ENCODE assay signal across 14 cellular contexts in the genomic region with DNA sequence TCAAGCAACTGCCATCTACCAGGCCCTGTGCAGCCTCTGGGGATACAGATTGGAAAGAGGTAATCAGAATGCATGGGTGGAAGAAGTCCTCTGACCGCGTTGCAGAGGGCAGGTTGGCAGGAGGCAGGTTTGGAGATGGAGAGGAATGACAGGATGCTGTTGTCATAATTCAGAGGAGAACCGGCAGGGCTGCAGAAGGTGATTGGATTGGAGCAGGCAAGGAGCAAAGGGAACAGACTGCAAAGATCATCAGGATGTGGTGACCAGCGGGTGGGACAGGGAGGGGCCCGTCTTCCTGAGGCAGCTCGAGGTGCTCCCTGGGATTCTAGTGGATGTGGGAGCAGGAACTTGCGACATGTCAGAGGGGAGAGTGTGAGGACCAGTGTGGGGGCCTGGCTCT.
DNase-seq lines count a peak whose midpoint lies in the region; ATAC-seq lines count a peak whose summit lies in the region.
"Had no signal": no experiment of that assay in that cellular context is flagged by ENCODE, and none has a peak within 500 bp of the region (broad histone marks: within the 10 kb centered on the region; RNA-seq: fewer than 3 reads in every experiment).

No MANE protein-coding gene starts in this region.

- ATAC-seq in memory B cell (ENCODE audit: low read depth) (no peak), HG02885 (IDR thresholded peaks at IDR 0.05; ENCODE audit: poor library complexity, unreplicated experiment) (no peak)
- ATAC-seq: T-cell had no signal

- H3K4me3 Mint-ChIP-seq in T-helper 1 cell treated with Interleukin-12 subunit alpha and Interleukin-12 subunit beta and Interleukin-4 antibody, amounts not matched to agents 30 μg/mL and 1 μg/mL, for 36 hours = no peak overlapping the region
- no peak overlapping the region for H3K4me3 Mint-ChIP-seq in activated T-helper 1 cell treated with anti-CD3 and anti-CD28 coated beads, Interleukin-12 subunit alpha, Interleukin-12 subunit beta, Interleukin-2, Interleukin-4 antibody, amounts not matched to agents 30 ng/mL and 10 ng/mL and 1 ng/mL, durations not matched to agents 14 hours and 24 hours and 36 hours
- peak overlapping the region; percentile 65 for H3K4me3 Mint-ChIP-seq in memory B cell
- H3K4me3 Mint-ChIP-seq: stimulated activated naive CD8-positive, alpha-beta T cell treated with anti-CD3 and anti-CD28 coated beads, Interleukin-15, Interleukin-2, amounts not matched to agents 100 ng/mL and 50 ng/mL, for 24 hours; T-cell had no signal

- H3K27me3 Mint-ChIP-seq in T-helper 1 cell treated with Interleukin-12 subunit alpha and Interleukin-12 subunit beta and Interleukin-4 antibody, amounts not matched to agents 30 μg/mL and 1 μg/mL, for 36 hours (ENCODE audit: low read depth) = no peaks in the 10 kb centered on the region
- no peaks in the 10 kb centered on the region for H3K27me3 Mint-ChIP-seq in activated T-helper 1 cell treated with anti-CD3 and anti-CD28 coated beads, Interleukin-12 subunit alpha, Interleukin-12 subunit beta, Interleukin-2, Interleukin-4 antibody, amounts not matched to agents 30 ng/mL and 10 ng/mL and 1 ng/mL, durations not matched to agents 14 hours and 24 hours and 36 hours (ENCODE audit: insufficient read depth)
- H3K27me3 Mint-ChIP-seq in memory B cell = no peaks in the 10 kb centered on the region
- H3K27me3 Mint-ChIP-seq: stimulated activated naive CD8-positive, alpha-beta T cell treated with anti-CD3 and anti-CD28 coated beads, Interleukin-15, Interleukin-2, amounts not matched to agents 100 ng/mL and 50 ng/mL, for 24 hours; T-cell had no signal

- H3K36me3 Mint-ChIP-seq in T-helper 1 cell treated with Interleukin-12 subunit alpha and Interleukin-12 subunit beta and Interleukin-4 antibody, amounts not matched to agents 30 μg/mL and 1 μg/mL, for 36 hours (ENCODE audit: low read depth) = no peaks in the 10 kb centered on the region
- H3K36me3 Mint-ChIP-seq in activated T-helper 1 cell treated with anti-CD3 and anti-CD28 coated beads, Interleukin-12 subunit alpha, Interleukin-12 subunit beta, Interleukin-2, Interleukin-4 antibody, amounts not matched to agents 30 ng/mL and 10 ng/mL and 1 ng/mL, durations not matched to agents 14 hours and 24 hours and 36 hours (ENCODE audit: low read depth) = peaks cover 7% of the 10 kb centered on the region
- H3K36me3 Mint-ChIP-seq in memory B cell = peaks cover 4% of the 10 kb centered on the region

- H3K9me3 Mint-ChIP-seq in T-helper 1 cell treated with Interleukin-12 subunit alpha and Interleukin-12 subunit beta and Interleukin-4 antibody, amounts not matched to agents 30 μg/mL and 1 μg/mL, for 36 hours = no peaks in the 10 kb centered on the region
- no peaks in the 10 kb centered on the region for H3K9me3 Mint-ChIP-seq in activated T-helper 1 cell treated with anti-CD3 and anti-CD28 coated beads, Interleukin-12 subunit alpha, Interleukin-12 subunit beta, Interleukin-2, Interleukin-4 antibody, amounts not matched to agents 30 ng/mL and 10 ng/mL and 1 ng/mL, durations not matched to agents 14 hours and 24 hours and 36 hours
- no peaks in the 10 kb centered on the region for H3K9me3 Mint-ChIP-seq in memory B cell
- H3K9me3 Mint-ChIP-seq: stimulated activated naive CD8-positive, alpha-beta T cell treated with anti-CD3 and anti-CD28 coated beads, Interleukin-15, Interleukin-2, amounts not matched to agents 100 ng/mL and 50 ng/mL, for 24 hours; T-cell had no signal

- peaks cover 29% of the 10 kb centered on the region for H3K4me1 Mint-ChIP-seq in T-helper 1 cell treated with Interleukin-12 subunit alpha and Interleukin-12 subunit beta and Interleukin-4 antibody, amounts not matched to agents 30 μg/mL and 1 μg/mL, for 36 hours (ENCODE audit: low read depth)
- H3K4me1 Mint-ChIP-seq in activated T-helper 1 cell treated with anti-CD3 and anti-CD28 coated beads, Interleukin-12 subunit alpha, Interleukin-12 subunit beta, Interleukin-2, Interleukin-4 antibody, amounts not matched to agents 30 ng/mL and 10 ng/mL and 1 ng/mL, durations not matched to agents 14 hours and 24 hours and 36 hours (ENCODE audit: low read depth) = peaks cover 28% of the 10 kb centered on the region
- peaks cover 72% of the 10 kb centered on the region for H3K4me1 Mint-ChIP-seq in memory B cell

- intact Hi-C loops in activated T-helper 1 cell treated with anti-CD3 and anti-CD28 coated beads, Interleukin-12 subunit alpha, Interleukin-12 subunit beta, Interleukin-2, Interleukin-4 antibody, amounts not matched to agents 30 ng/mL and 10 ng/mL and 1 ng/mL, durations not matched to agents 14 hours and 24 hours and 36 hours (cut with micrococcal nuclease) = no loop called here

- DNase-seq in T-helper 1 cell = no peak
- DNase-seq in activated T-helper 1 cell treated with anti-CD3 and anti-CD28 coated beads, Interleukin-12 subunit alpha, Interleukin-12 subunit beta, Interleukin-2, Interleukin-4 antibody, amounts not matched to agents 30 ng/mL and 10 ng/mL and 1 ng/mL, durations not matched to agents 14 hours and 24 hours and 36 hours (ENCODE audit: low spot score) = no peak
- DNase-seq in memory B cell (ENCODE audit: low spot score in 2 of 2) = no peak
- no peak for DNase-seq in H4 (ENCODE audit: low spot score)
- no peak for DNase-seq in nucleus accumbens (lab: John Stamatoyannopoulos, UW)
- DNase-seq: 8988T, DMS53, KBM-7, NCI-H2081, T-cell had no signal

- peak overlapping the region; percentile 45 for H3K27ac Mint-ChIP-seq in T-helper 1 cell treated with Interleukin-12 subunit alpha and Interleukin-12 subunit beta and Interleukin-4 antibody, amounts not matched to agents 30 μg/mL and 1 μg/mL, for 36 hours
- peak overlapping the region; percentile 40 for H3K27ac Mint-ChIP-seq in activated T-helper 1 cell treated with anti-CD3 and anti-CD28 coated beads, Interleukin-12 subunit alpha, Interleukin-12 subunit beta, Interleukin-2, Interleukin-4 antibody, amounts not matched to agents 30 ng/mL and 10 ng/mL and 1 ng/mL, durations not matched to agents 14 hours and 24 hours and 36 hours
- H3K27ac Mint-ChIP-seq in memory B cell = no peak overlapping the region
- H3K27ac Mint-ChIP-seq: stimulated activated naive CD8-positive, alpha-beta T cell treated with anti-CD3 and anti-CD28 coated beads, Interleukin-15, Interleukin-2, amounts not matched to agents 100 ng/mL and 50 ng/mL, for 24 hours; T-cell had no signal

- H3K27ac ChIP-seq in temporal lobe (ENCODE audit: low read depth, low read length) = peak overlapping the region; percentile 74
